9 cellular contexts compared by ENCODE assay signal in the genomic region with DNA sequence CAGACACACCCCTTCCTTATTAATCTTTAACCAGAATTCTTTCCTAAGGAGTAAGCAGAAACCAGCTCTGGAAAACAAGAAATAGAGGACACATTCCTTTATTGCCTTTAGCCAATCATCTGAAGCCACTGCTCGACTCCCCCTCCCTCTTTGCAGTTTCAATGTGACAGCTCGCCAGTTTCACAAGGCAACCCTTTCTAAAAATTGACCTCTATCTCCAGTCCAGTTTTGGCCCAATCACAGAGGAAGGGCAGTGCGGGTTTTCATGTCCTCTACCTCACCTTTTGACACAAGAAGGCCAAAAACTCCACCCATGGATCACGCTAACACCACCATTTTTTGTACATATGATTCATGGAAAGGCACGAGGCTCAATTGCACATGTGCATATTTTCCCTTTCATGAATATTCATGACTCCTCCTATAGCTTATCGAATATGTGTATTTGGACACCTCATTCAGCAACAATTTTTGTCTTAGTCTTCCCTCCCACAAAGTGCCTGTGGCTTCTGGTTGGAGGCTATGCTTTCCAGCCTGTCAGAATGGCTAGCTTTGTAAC. TPM values are rescaled to one million over a fixed set of nuclear protein-coding genes. Genes with fewer than 3 reads are reported as not detected.
DNase-seq lines count a peak whose midpoint lies in the region; ATAC-seq and TF ChIP-seq lines count a peak whose summit lies in the region.
"Had no signal": no experiment of that assay in that cellular context is flagged by ENCODE, and none has a peak within 500 bp of the region (broad histone marks: within the 10 kb centered on the region; RNA-seq: fewer than 3 reads in every experiment).

No MANE protein-coding gene starts in this region.

- POLR2A ChIA-PET in activated B cell treated with CpG ODN at 0.5 μM for 24 hours (lab: Charles Lee), result no interaction called here
- POLR2A ChIA-PET in OCI-LY7 (lab: Charles Lee), result interaction anchor here (0.7 kb wide), 1 partner anchor 405 kb away, joined by 3 read pairs; no protein-coding TSS in a partner anchor
- POLR2A ChIA-PET in activated CD4-positive, alpha-beta T cell treated with anti-CD3 and anti-CD28 coated beads for 36 hours (lab: Charles Lee), result interaction anchor here (1.1 kb wide), 1 partner anchor 20 kb away, joined by 4 read pairs; no protein-coding TSS in a partner anchor

- H3K4me3 Mint-ChIP-seq in stimulated activated naive CD8-positive, alpha-beta T cell treated with anti-CD3 and anti-CD28 coated beads, Interleukin-15, Interleukin-2, amounts not matched to agents 100 ng/mL and 50 ng/mL, for 24 hours, result no peak overlapping the region
- no peak overlapping the region for H3K4me3 Mint-ChIP-seq in stimulated activated naive CD8-positive, alpha-beta T cell treated with anti-CD3 and anti-CD28 coated beads, Interleukin-15, amount 100 ng/mL, for 72 hours
- no peak overlapping the region for H3K4me3 Mint-ChIP-seq in activated B cell treated with CpG ODN at 0.5 μM for 24 hours
- H3K4me3 Mint-ChIP-seq in activated CD4-positive, alpha-beta T cell treated with anti-CD3 and anti-CD28 coated beads for 36 hours, result no peak overlapping the region

- no peaks in the 10 kb centered on the region for H3K36me3 ChIP-seq in OCI-LY7 (ENCODE audit: insufficient read depth, low read length)

- H3K79me2 ChIP-seq in OCI-LY7 (ENCODE audit: insufficient read depth, low read depth, low read length), result no peaks in the 10 kb centered on the region

- H3K4me3 ChIP-seq in OCI-LY7 (ENCODE audit: low read depth, low read length, poor library complexity, severe bottlenecking), result no peak overlapping the region

- intact Hi-C loops in activated B cell treated with CpG ODN at 0.5 μM for 24 hours (cut with micrococcal nuclease), result no loop called here
- intact Hi-C loops in OCI-LY7 (cut with micrococcal nuclease; ENCODE audit: unreplicated experiment), result no loop called here
- intact Hi-C loops in activated CD4-positive, alpha-beta T cell treated with anti-CD3 and anti-CD28 coated beads for 36 hours (cut with DNase I, micrococcal nuclease), result no loop called here

- CTCF ChIA-PET in activated B cell treated with CpG ODN at 0.5 μM for 24 hours (lab: Charles Lee) (no interaction called here), OCI-LY7 (lab: Charles Lee; ENCODE audit: unreplicated experiment) (interaction anchor here (1.0 kb wide), 1 partner anchor 13 kb away, joined by 3 read pairs; no protein-coding TSS in a partner anchor)
- CTCF ChIA-PET in activated CD4-positive, alpha-beta T cell treated with anti-CD3 and anti-CD28 coated beads for 36 hours (lab: Charles Lee), result interaction anchor here (2.2 kb wide), 1 partner anchor 17 kb away, joined by 8 read pairs; no protein-coding TSS in a partner anchor

- no peak for TF ChIP-seq CTCF in activated B cell treated with CpG ODN at 0.5 μM for 24 hours (IDR thresholded peaks at IDR 0.05)
- TF ChIP-seq CTCF in OCI-LY7 (conservative IDR thresholded peaks at IDR 0.05; ENCODE audit: low read length), result no peak

- DNase-seq in stimulated activated naive CD8-positive, alpha-beta T cell treated with anti-CD3 and anti-CD28 coated beads, Interleukin-15, amount 100 ng/mL, for 72 hours, result no peak
- DNase-seq in activated B cell treated with CpG ODN at 0.5 μM for 24 hours (no peak), iPS-NIHi11 (ENCODE audit: low spot score) (peak; percentile 50), superior temporal gyrus (ENCODE audit: extremely low spot score) (peak; percentile 29), OCI-LY7 (ENCODE audit: low spot score) (no peak), KG1 (lab: John Stamatoyannopoulos, UW) (no peak)
- no peak for DNase-seq in activated CD4-positive, alpha-beta T cell treated with anti-CD3 and anti-CD28 coated beads for 36 hours

- H3K4me2 ChIP-seq in OCI-LY7 (ENCODE audit: low read length), result no peak overlapping the region

- H3K27ac Mint-ChIP-seq in stimulated activated naive CD8-positive, alpha-beta T cell treated with anti-CD3 and anti-CD28 coated beads, Interleukin-15, Interleukin-2, amounts not matched to agents 100 ng/mL and 50 ng/mL, for 24 hours, result peak overlapping the region; percentile 13
- H3K27ac Mint-ChIP-seq in stimulated activated naive CD8-positive, alpha-beta T cell treated with anti-CD3 and anti-CD28 coated beads, Interleukin-15, amount 100 ng/mL, for 72 hours, result no peak overlapping the region
- H3K27ac Mint-ChIP-seq in activated B cell treated with CpG ODN at 0.5 μM for 24 hours, result peak overlapping the region; percentile 43
- no peak overlapping the region for H3K27ac Mint-ChIP-seq in activated CD4-positive, alpha-beta T cell treated with anti-CD3 and anti-CD28 coated beads for 36 hours

- no peak overlapping the region for H2AFZ ChIP-seq in OCI-LY7 (ENCODE audit: low read length)

- ATAC-seq in stimulated activated naive CD8-positive, alpha-beta T cell treated with anti-CD3 and anti-CD28 coated beads, Interleukin-15, amount 100 ng/mL, for 72 hours, result no peak
- no peak for ATAC-seq in activated B cell treated with CpG ODN at 0.5 μM for 24 hours (ENCODE audit: low read depth)
- no peak for ATAC-seq in activated CD4-positive, alpha-beta T cell treated with anti-CD3 and anti-CD28 coated beads for 36 hours

- no peaks in the 10 kb centered on the region for H3K9me3 Mint-ChIP-seq in stimulated activated naive CD8-positive, alpha-beta T cell treated with anti-CD3 and anti-CD28 coated beads, Interleukin-15, Interleukin-2, amounts not matched to agents 100 ng/mL and 50 ng/mL, for 24 hours
- H3K9me3 Mint-ChIP-seq in stimulated activated naive CD8-positive, alpha-beta T cell treated with anti-CD3 and anti-CD28 coated beads, Interleukin-15, amount 100 ng/mL, for 72 hours, result no peaks in the 10 kb centered on the region
- peaks cover 7% of the 10 kb centered on the region for H3K9me3 Mint-ChIP-seq in activated B cell treated with CpG ODN at 0.5 μM for 24 hours
- peaks cover 5% of the 10 kb centered on the region for H3K9me3 Mint-ChIP-seq in activated CD4-positive, alpha-beta T cell treated with anti-CD3 and anti-CD28 coated beads for 36 hours (ENCODE audit: low read depth)

- H3K36me3 Mint-ChIP-seq in stimulated activated naive CD8-positive, alpha-beta T cell treated with anti-CD3 and anti-CD28 coated beads, Interleukin-15, Interleukin-2, amounts not matched to agents 100 ng/mL and 50 ng/mL, for 24 hours (ENCODE audit: low read depth), result no peaks in the 10 kb centered on the region
- no peaks in the 10 kb centered on the region for H3K36me3 Mint-ChIP-seq in activated B cell treated with CpG ODN at 0.5 μM for 24 hours (ENCODE audit: low read depth)
- H3K36me3 Mint-ChIP-seq in activated CD4-positive, alpha-beta T cell treated with anti-CD3 and anti-CD28 coated beads for 36 hours (ENCODE audit: low read depth), result peaks cover 2% of the 10 kb centered on the region

- H3K4me1 Mint-ChIP-seq in stimulated activated naive CD8-positive, alpha-beta T cell treated with anti-CD3 and anti-CD28 coated beads, Interleukin-15, Interleukin-2, amounts not matched to agents 100 ng/mL and 50 ng/mL, for 24 hours (ENCODE audit: low read depth), result peaks cover 31% of the 10 kb centered on the region
- H3K4me1 Mint-ChIP-seq in stimulated activated naive CD8-positive, alpha-beta T cell treated with anti-CD3 and anti-CD28 coated beads, Interleukin-15, amount 100 ng/mL, for 72 hours, result peaks cover 23% of the 10 kb centered on the region
- H3K4me1 Mint-ChIP-seq in activated B cell treated with CpG ODN at 0.5 μM for 24 hours, result peaks cover 46% of the 10 kb centered on the region
- peaks cover 28% of the 10 kb centered on the region for H3K4me1 Mint-ChIP-seq in activated CD4-positive, alpha-beta T cell treated with anti-CD3 and anti-CD28 coated beads for 36 hours

- H3K4me1 ChIP-seq in OCI-LY7 (ENCODE audit: insufficient read depth, low read length, poor library complexity, severe bottlenecking), result no peaks in the 10 kb centered on the region

- H3K27ac ChIP-seq in OCI-LY7 (ENCODE audit: low read depth, low read length, poor library complexity, severe bottlenecking), result no peak overlapping the region
- H3K27ac ChIP-seq: C4-2B had no signal

- BruUV-seq in OCI-LY7 (replicated peaks; lab: Mats Ljungman, UMichigan), result no TSS peak

- H3K9me3 ChIP-seq in OCI-LY7 (ENCODE audit: low read length), result no peaks in the 10 kb centered on the region

- no peaks in the 10 kb centered on the region for H4K20me1 ChIP-seq in OCI-LY7 (ENCODE audit: insufficient read depth, low read length)

- H3K27me3 Mint-ChIP-seq in stimulated activated naive CD8-positive, alpha-beta T cell treated with anti-CD3 and anti-CD28 coated beads, Interleukin-15, Interleukin-2, amounts not matched to agents 100 ng/mL and 50 ng/mL, for 24 hours, result peaks cover 6% of the 10 kb centered on the region
- H3K27me3 Mint-ChIP-seq in stimulated activated naive CD8-positive, alpha-beta T cell treated with anti-CD3 and anti-CD28 coated beads, Interleukin-15, amount 100 ng/mL, for 72 hours, result peaks cover 51% of the 10 kb centered on the region
- H3K27me3 Mint-ChIP-seq in activated B cell treated with CpG ODN at 0.5 μM for 24 hours, result no peaks in the 10 kb centered on the region
- H3K27me3 Mint-ChIP-seq in activated CD4-positive, alpha-beta T cell treated with anti-CD3 and anti-CD28 coated beads for 36 hours, result peaks cover 13% of the 10 kb centered on the region

- H3K9me2 ChIP-seq in OCI-LY7 (ENCODE audit: insufficient read depth, low read length), result no peaks in the 10 kb centered on the region

RNA-seq across cellular contexts. Expression of gene IFIT3, which starts 24.3 kb away (rescaled TPM):
- total RNA-seq in activated B cell treated with CpG ODN at 0.5 μM for 24 hours (3.2 TPM in 2 replicates), OCI-LY7 (2022) (0.17 and 0.39 TPM in 2 replicates)
- total RNA-seq in OCI-LY7 (2014; rRNA removed; shearing (Covaris generic)), result 0.26 and 0.35 TPM in 2 replicates
- 10 to 100 TPM; 19.2 to 21.1 TPM for total RNA-seq in activated CD4-positive, alpha-beta T cell treated with anti-CD3 and anti-CD28 coated beads for 36 hours

RNA-seq across cellular contexts. Expression of gene IFIT1B, which starts 25.7 kb away (rescaled TPM):
- total RNA-seq in activated B cell treated with CpG ODN at 0.5 μM for 24 hours, result not detected in 2 replicates
- not detected in 2 replicates for total RNA-seq in OCI-LY7 (2014; rRNA removed; shearing (Covaris generic))
- total RNA-seq in OCI-LY7 (2022), result not detected in 2 replicates
- not detected for total RNA-seq in activated CD4-positive, alpha-beta T cell treated with anti-CD3 and anti-CD28 coated beads for 36 hours

RNA-seq across cellular contexts. Expression of gene IFIT1, which starts 40.3 kb away (rescaled TPM):
- 0.95 and 1.3 TPM in 2 replicates for total RNA-seq in activated B cell treated with CpG ODN at 0.5 μM for 24 hours
- total RNA-seq in OCI-LY7 (2014; rRNA removed; shearing (Covaris generic)), result not detected in 2 replicates
- not detected in 2 replicates for total RNA-seq in OCI-LY7 (2022)
- 1 to 10 TPM; 5.9 to 6.5 TPM for total RNA-seq in activated CD4-positive, alpha-beta T cell treated with anti-CD3 and anti-CD28 coated beads for 36 hours

RNA-seq across cellular contexts. Expression of gene IFIT2, which starts 50.3 kb away (rescaled TPM):
- total RNA-seq in activated B cell treated with CpG ODN at 0.5 μM for 24 hours, result 4.9 and 5.7 TPM in 2 replicates
- total RNA-seq in OCI-LY7 (2014; rRNA removed; shearing (Covaris generic)), result 0.26 and 0.57 TPM in 2 replicates
- total RNA-seq in OCI-LY7 (2022), result 0.37 and 0.72 TPM in 2 replicates
- 10 to 100 TPM; 38.2 to 43.5 TPM for total RNA-seq in activated CD4-positive, alpha-beta T cell treated with anti-CD3 and anti-CD28 coated beads for 36 hours

Comparison
In these comparisons a context has a peak if more than half of its experiments do, and no peak if none do; other contexts are left out.
1. H3K27ac Mint-ChIP-seq: peak in stimulated activated naive CD8-positive, alpha-beta T cell treated with anti-CD3 and anti-CD28 coated beads, Interleukin-15, Interleukin-2, amounts not matched to agents 100 ng/mL and 50 ng/mL, for 24 hours (single experiment) and activated B cell treated with CpG ODN at 0.5 μM for 24 hours (single experiment); none in stimulated activated naive CD8-positive, alpha-beta T cell treated with anti-CD3 and anti-CD28 coated beads, Interleukin-15, amount 100 ng/mL, for 72 hours (0 of 2) and activated CD4-positive, alpha-beta T cell treated with anti-CD3 and anti-CD28 coated beads for 36 hours (single experiment).
2. DNase-seq: peak in iPS-NIHi11 (single experiment) and superior temporal gyrus (single experiment); none in stimulated activated naive CD8-positive, alpha-beta T cell treated with anti-CD3 and anti-CD28 coated beads, Interleukin-15, amount 100 ng/mL, for 72 hours (0 of 2), activated B cell treated with CpG ODN at 0.5 μM for 24 hours (single experiment), OCI-LY7 (single experiment), activated CD4-positive, alpha-beta T cell treated with anti-CD3 and anti-CD28 coated beads for 36 hours (single experiment) and KG1 (single experiment).